In the genomic region with DNA sequence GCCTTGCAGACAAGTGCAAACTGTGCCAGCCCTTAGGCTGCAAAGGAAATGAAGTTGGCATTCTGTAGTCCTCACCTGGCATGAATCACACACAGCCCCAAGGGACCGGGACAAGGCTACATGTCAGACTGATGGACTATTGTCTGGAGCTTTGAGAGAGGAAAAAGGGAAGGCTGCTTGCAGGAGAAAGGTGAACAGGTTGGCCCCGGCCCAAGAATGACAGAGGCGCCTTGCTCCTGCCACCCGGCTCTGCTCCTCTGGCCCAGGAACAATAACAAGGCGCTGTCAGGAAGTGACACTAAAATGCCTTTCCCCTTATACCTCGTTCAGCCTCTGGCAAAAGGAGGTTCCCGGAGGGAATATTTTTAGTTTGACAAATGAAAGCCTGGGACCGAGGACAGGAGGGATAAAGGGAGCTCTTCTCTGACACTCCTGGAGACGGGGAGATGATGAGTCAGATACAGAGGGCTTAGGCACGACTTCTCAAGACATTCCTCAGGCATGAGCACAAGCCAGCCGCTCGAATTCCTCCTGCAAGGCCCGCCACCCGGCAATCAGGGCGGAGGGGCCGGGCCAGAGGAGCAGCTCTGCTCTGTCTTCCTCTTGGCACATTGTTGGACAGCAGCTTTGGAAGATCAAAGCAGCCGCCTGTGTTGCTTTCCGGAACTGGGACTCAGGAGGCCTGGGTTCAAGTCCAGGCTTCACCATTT, we compare ENCODE assay signal across 8 cellular contexts.
DNase-seq lines count a peak whose midpoint lies in the region; ATAC-seq, FAIRE-seq and TF ChIP-seq lines count a peak whose summit lies in the region.

No MANE protein-coding gene starts in this region.

- H3K79me2 ChIP-seq in ACC112 (ENCODE audit: control insufficient read depth, insufficient read depth, low read length, unreplicated experiment) = no peaks in the 10 kb centered on the region

- H3K27ac Mint-ChIP-seq in T-cell = no peak overlapping the region

- no peak for TF ChIP-seq RAD21 in IMR-90 (IDR thresholded peaks at IDR 0.05; ENCODE audit: low read length)

- no peaks in the 10 kb centered on the region for H3K36me3 Mint-ChIP-seq in T-cell

- H4K8ac ChIP-seq in IMR-90 (ENCODE audit: low read depth in 2 of 2, low read length in 2 of 2) = peak overlapping the region; percentile 64 to 79

- DNase-seq in IMR-90 = peak; percentile 99
- DNase-seq in choroid plexus epithelial cell (ENCODE audit: low read depth) = peak; percentile 96
- DNase-seq in lung microvascular endothelial cell (ENCODE audit: low read depth in 2 of 2) = peak; percentile 22 to 93
- DNase-seq in T-cell = no peak
- no peak for DNase-seq in NCI-H1436 (lab: John Stamatoyannopoulos, UW)
- no peak for DNase-seq in Ammon's horn (ENCODE audit: low spot score)
- no peak for DNase-seq in D721Med (ENCODE audit: insufficient read length, low spot score)

- ATAC-seq in IMR-90 (ENCODE audit: low read depth) = peak; percentile 97
- no peak for ATAC-seq in T-cell (replicated peaks in 1 of 4)

- POLR2A ChIA-PET in IMR-90 (lab: Charles Lee; ENCODE audit: unreplicated experiment) = interaction anchor here (0.6 kb wide), 1 partner anchor 534 kb away, joined by 3 read pairs; no protein-coding TSS in a partner anchor
- POLR2A ChIA-PET in T-cell (lab: Charles Lee) = no interaction called here

- peaks cover 13% of the 10 kb centered on the region for H3K9me1 ChIP-seq in IMR-90 (ENCODE audit: insufficient read depth, low read length)

- no peak overlapping the region for H3K9ac ChIP-seq in IMR-90 (ENCODE audit: low read depth, low read length)

- no peak overlapping the region for H3K4me3 Mint-ChIP-seq in T-cell

- no peaks in the 10 kb centered on the region for H4K20me1 ChIP-seq in IMR-90 (ENCODE audit: insufficient read depth, low read length)

- H3K4me3 ChIP-seq in ACC112 (ENCODE audit: low read depth, low read length) = peak overlapping the region; percentile 23; the same call in 1 of the 2 replicates
- H3K4me3 ChIP-seq in IMR-90 (ENCODE audit: insufficient read depth, low read depth, low read length) = no peak overlapping the region
- no peak overlapping the region for H3K4me3 ChIP-seq in choroid plexus epithelial cell (ENCODE audit: low read depth, low read length)

- 0% methylated on average over 8 of the region's 18 CpGs; no CpG with 5 or more reads in 1 of the 2 experiments for WGBS in IMR-90 (ENCODE audit: extremely low coverage in 2 of 2, insufficient read length in 1 of 2), 2 experiments

- H3K27ac ChIP-seq in ACC112 (ENCODE audit: low read depth, low read length) = peak overlapping the region; percentile 42
- peak overlapping the region; percentile 41 for H3K27ac ChIP-seq in IMR-90 (ENCODE audit: insufficient read depth, low read length)

- H2BK120ac ChIP-seq in IMR-90 (ENCODE audit: low read depth, low read length) = peak overlapping the region; percentile 91

- peak overlapping the region; percentile 46; the same call in 1 of the 2 replicates for H3K23ac ChIP-seq in IMR-90 (ENCODE audit: low read depth, low read length)

- H3K27me3 ChIP-seq in ACC112 (ENCODE audit: insufficient read depth, low read length) (peaks cover 9% of the 10 kb centered on the region; the same call in 1 of the 2 replicates), IMR-90 (ENCODE audit: control insufficient read depth, insufficient read depth, low read length) (no peaks in the 10 kb centered on the region)

- H3K79me1 ChIP-seq in IMR-90 (ENCODE audit: low read depth in 1 of 2, low read length in 2 of 2) = no peaks in the 10 kb centered on the region

- peak overlapping the region; percentile 85 for H4K91ac ChIP-seq in IMR-90 (ENCODE audit: insufficient read depth, low read depth, low read length)

- peak overlapping the region; percentile 61 for H3K14ac ChIP-seq in IMR-90 (replicated peaks; ENCODE audit: low read depth, low read length)

- H3K18ac ChIP-seq in IMR-90 (ENCODE audit: low read depth, low read length) = peak overlapping the region; percentile 29

- peak overlapping the region; percentile 35 for H2BK5ac ChIP-seq in IMR-90 (ENCODE audit: low read depth, low read length, poor library complexity, severe bottlenecking)

- H3K4ac ChIP-seq in IMR-90 (ENCODE audit: low read depth, low read length) = peak overlapping the region; percentile 85

- H4K5ac ChIP-seq in IMR-90 (ENCODE audit: low read depth, low read length) = peak overlapping the region; percentile 6; the same call in 1 of the 2 replicates

- FAIRE-seq in D721Med (lab: Jason Lieb, UNC) = no peak

- H3K27me3 Mint-ChIP-seq in T-cell = peaks cover 8 to 11% of the 10 kb centered on the region in 2 donors

- H2AFZ ChIP-seq in ACC112 (ENCODE audit: low read length, unreplicated experiment) = no peak overlapping the region
- H2AFZ ChIP-seq in IMR-90 (replicated peaks; ENCODE audit: low read length, poor library complexity) = peak overlapping the region; percentile 16

- H3K9me3 ChIP-seq in IMR-90 (ENCODE audit: control insufficient read depth, insufficient read depth, low read length) = no peaks in the 10 kb centered on the region

- H2BK15ac ChIP-seq in IMR-90 (ENCODE audit: low read depth, low read length) = peak overlapping the region; percentile 87

- TF ChIP-seq CTCF in IMR-90 (conservative IDR thresholded peaks at IDR 0.05; ENCODE audit: low read depth, low read length) = no peak
- TF ChIP-seq CTCF in choroid plexus epithelial cell (conservative IDR thresholded peaks at IDR 0.05; ENCODE audit: low read depth, low read length) = no peak
- TF ChIP-seq CTCF in D721Med (IDR thresholded peaks at IDR 0.05; ENCODE audit: insufficient read depth, missing control alignments) = no peak

- dilution Hi-C loops in IMR-90 (cut with HindIII; ENCODE audit: low sequenced_read_pairs, unreplicated experiment) = no loop called here

- peak overlapping the region; percentile 90 for H2BK20ac ChIP-seq in IMR-90 (ENCODE audit: low read depth, low read length)

- peak overlapping the region; percentile 6 for H3K4me2 ChIP-seq in IMR-90 (ENCODE audit: low read depth, low read length)

- no TSS peak for BruUV-seq in IMR-90 (replicated peaks; lab: Mats Ljungman, UMichigan)

- CTCF ChIA-PET in IMR-90 (lab: Yijun Ruan, JAX) (interaction anchor here (0.8 to 1.9 kb wide), 3 partner anchors 16 to 81 kb away, joined by 3 to 4 read pairs (median 4); no protein-coding TSS in a partner anchor), T-cell (lab: Charles Lee) (no interaction called here)

- peak overlapping the region; percentile 25 for H3K56ac ChIP-seq in IMR-90 (ENCODE audit: extremely low read depth, insufficient read depth, low read length)

- peak overlapping the region; percentile 21 for H2AK9ac ChIP-seq in IMR-90 (replicated peaks; ENCODE audit: low read depth, low read length, poor library complexity)

- no peak for TF ChIP-seq POLR2A in IMR-90 (IDR thresholded peaks at IDR 0.05; ENCODE audit: low read depth, low read length)

- H3K9me3 Mint-ChIP-seq in T-cell = no peaks in the 10 kb centered on the region

- in situ Hi-C loops in IMR-90 (cut with MboI; ENCODE audit: low sequenced_read_pairs) = no loop called here

- H3K4me1 ChIP-seq in ACC112 (ENCODE audit: control insufficient read depth, insufficient read depth, low read length, unreplicated experiment) (peaks cover 17% of the 10 kb centered on the region), IMR-90 (ENCODE audit: control insufficient read depth, insufficient read depth, low read length) (peaks cover 10% of the 10 kb centered on the region)

- H2AK5ac ChIP-seq in IMR-90 (ENCODE audit: low read depth, low read length) = peak overlapping the region; percentile 72

- intact Hi-C loops in IMR-90 (cut with micrococcal nuclease) = loop anchor here (1.0 to 10.0 kb wide), 4 partner anchors 8 to 967 kb away; no protein-coding TSS in a partner anchor

- no peaks in the 10 kb centered on the region for H3K4me1 Mint-ChIP-seq in T-cell

- H3K36me3 ChIP-seq in ACC112 (ENCODE audit: insufficient read depth, low read length) = no peaks in the 10 kb centered on the region
- no peaks in the 10 kb centered on the region for H3K36me3 ChIP-seq in IMR-90 (ENCODE audit: control insufficient read depth, insufficient read depth, low read length)

TF ChIP-seq in IMR-90, 13 proteins besides CTCF, POLR2A, EP300 and RAD21:
- TF ChIP-seq MAZ (IDR thresholded peaks at IDR 0.05; ENCODE audit: borderline replicate concordance, low read depth, low read length) (peak; percentile 89; the same call in 1 of the 2 replicates), NFE2L2 (IDR thresholded peaks at IDR 0.05; ENCODE audit: low read depth, low read length) (no peak), SMC3 (IDR thresholded peaks at IDR 0.05; ENCODE audit: low read depth, low read length) (no peak), FOS (IDR thresholded peaks at IDR 0.05; ENCODE audit: low read depth, low read length) (peak; percentile 96), CEBPB (IDR thresholded peaks at IDR 0.05; ENCODE audit: low read depth, low read length) (peak; percentile 7; the same call in 1 of the 2 replicates), RFX5 (IDR thresholded peaks at IDR 0.05; ENCODE audit: low read depth, low read length) (no peak), RCOR1 (IDR thresholded peaks at IDR 0.05; ENCODE audit: insufficient replicate concordance, low read length) (peak; percentile 25), CHD1 (IDR thresholded peaks at IDR 0.05; ENCODE audit: low read depth, low read length) (no peak), MXI1 (IDR thresholded peaks at IDR 0.05; ENCODE audit: borderline replicate concordance, low read depth, low read length) (peak; percentile 70), BHLHE40 (IDR thresholded peaks at IDR 0.05; ENCODE audit: low read depth, low read length) (peak; percentile 80), MAFK (IDR thresholded peaks at IDR 0.05; ENCODE audit: low read depth, low read length) (no peak), ELK1 (IDR thresholded peaks at IDR 0.05; ENCODE audit: borderline replicate concordance, low read depth, low read length) (no peak)
- TF ChIP-seq, protein P1, sequence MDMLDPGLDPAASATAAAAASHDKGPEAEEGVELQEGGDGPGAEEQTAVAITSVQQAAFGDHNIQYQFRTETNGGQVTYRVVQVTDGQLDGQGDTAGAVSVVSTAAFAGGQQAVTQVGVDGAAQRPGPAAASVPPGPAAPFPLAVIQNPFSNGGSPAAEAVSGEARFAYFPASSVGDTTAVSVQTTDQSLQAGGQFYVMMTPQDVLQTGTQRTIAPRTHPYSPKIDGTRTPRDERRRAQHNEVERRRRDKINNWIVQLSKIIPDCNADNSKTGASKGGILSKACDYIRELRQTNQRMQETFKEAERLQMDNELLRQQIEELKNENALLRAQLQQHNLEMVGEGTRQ (IDR thresholded peaks at IDR 0.05; ENCODE audit: low read depth, low read length) = no peak

Comparison
In these comparisons a context has a peak if more than half of its experiments do, and no peak if none do; other contexts are left out.
1. DNase-seq: peak in IMR-90 (single experiment), choroid plexus epithelial cell (single experiment) and lung microvascular endothelial cell (2 of 2); none in T-cell (0 of 34), NCI-H1436 (single experiment), Ammon's horn (single experiment) and D721Med (single experiment).